ENCODE assay signal across 20 cellular contexts in genomic region chr17:72681844-72682243, GRCh38.
DNase-seq lines count a peak whose midpoint lies in the region; ATAC-seq, FAIRE-seq and TF ChIP-seq lines count a peak whose summit lies in the region.
"Had no signal": no experiment of that assay in that cellular context is flagged by ENCODE, and none has a peak within 500 bp of the region (broad histone marks: within the 10 kb centered on the region; RNA-seq: fewer than 3 reads in every experiment).

No MANE protein-coding gene starts in this region.

- H3K9me3 ChIP-seq in K562 (replicated peaks; ENCODE audit: control insufficient read depth, insufficient read depth, low read depth, low read length), result no peaks in the 10 kb centered on the region
- H3K9me3 ChIP-seq in CD8-positive, alpha-beta T cell (ENCODE audit: low read length), result peaks cover 2% of the 10 kb centered on the region
- H3K9me3 ChIP-seq: HAP-1, MG63 had no signal

- H3K4me1 ChIP-seq in GM23338 (ENCODE audit: insufficient read depth) (no peaks in the 10 kb centered on the region), K562 (replicated peaks in 1 of 2; ENCODE audit: control insufficient read depth in 2 of 2, insufficient read depth in 2 of 2, low read length in 2 of 2) (no peaks in the 10 kb centered on the region; a peak in 1 of 5 replicates)
- no peaks in the 10 kb centered on the region for H3K4me1 ChIP-seq in CD8-positive, alpha-beta T cell (ENCODE audit: insufficient read depth, low read length)
- H3K4me1 ChIP-seq: HAP-1 had no signal

- H3K27me3 ChIP-seq in GM23338 (ENCODE audit: insufficient read depth) (no peaks in the 10 kb centered on the region), K562 (ENCODE audit: control insufficient read depth in 2 of 2, insufficient read depth in 2 of 2, low read length in 2 of 2) (no peaks in the 10 kb centered on the region; a peak in 1 of 5 replicates)
- no peaks in the 10 kb centered on the region for H3K27me3 ChIP-seq in CD8-positive, alpha-beta T cell (ENCODE audit: insufficient read depth, low read length)
- H3K27me3 ChIP-seq: BLaER1 treated with 17β-estradiol and CSF1 and Interleukin-3, amounts not matched to agents 10 nM and 100 nM; MG63 had no signal

- WGBS in K562 (ENCODE audit: insufficient coverage, low coverage, missing lambda C conversion rate), result 31% methylated on average over 12 of the region's 12 CpGs

- DNase-seq in GM23338 (ENCODE audit: low spot score), result peak; percentile 23
- DNase-seq in NCI-H510A (lab: John Stamatoyannopoulos, UW), result peak; percentile 19
- DNase-seq in K562 (ENCODE audit: extremely low read depth in 1 of 4, low spot score in 3 of 4), result no peak
- DNase-seq in CD8-positive, alpha-beta T cell, result no peak
- no peak for DNase-seq in GM12891 (ENCODE audit: insufficient read length, low spot score)
- no peak for DNase-seq in coronary artery (ENCODE audit: low spot score)
- DNase-seq: CD4-positive, alpha-beta memory T cell; Kasumi-1; NCI-H1417 treated with DMSO at 0.1 percent for 48 hours; NCI-H187 treated with DMSO at 0.1 percent for 48 hours; NCI-H2107; NCI-H446 treated with DMSO at 0.1 percent for 48 hours; NCI-H774; SHP77 had no signal

- peaks cover 17% of the 10 kb centered on the region for H3K27me3 Mint-ChIP-seq in GM23338 (ENCODE audit: insufficient read depth, low read depth, poor library complexity)
- no peaks in the 10 kb centered on the region for H3K27me3 Mint-ChIP-seq in CD8-positive, alpha-beta T cell (ENCODE audit: low read depth)
- H3K27me3 Mint-ChIP-seq: CD4-positive, alpha-beta memory T cell had no signal

- intact Hi-C loops in K562 (cut with micrococcal nuclease), result no loop called here
- intact Hi-C loops in CD8-positive, alpha-beta T cell (cut with DNase I, micrococcal nuclease), result no loop called here

- H3K4me3 Mint-ChIP-seq in GM23338, result no peak overlapping the region
- H3K4me3 Mint-ChIP-seq in CD8-positive, alpha-beta T cell, result no peak overlapping the region
- H3K4me3 Mint-ChIP-seq: CD4-positive, alpha-beta memory T cell; T-helper 1 cell treated with Interleukin-12 subunit alpha and Interleukin-12 subunit beta and Interleukin-4 antibody, amounts not matched to agents 30 μg/mL and 1 μg/mL, for 36 hours had no signal

- H3K27ac Mint-ChIP-seq in GM23338, result no peak overlapping the region
- H3K27ac Mint-ChIP-seq in CD8-positive, alpha-beta T cell, result no peak overlapping the region
- H3K27ac Mint-ChIP-seq: CD4-positive, alpha-beta memory T cell; T-helper 1 cell treated with Interleukin-12 subunit alpha and Interleukin-12 subunit beta and Interleukin-4 antibody, amounts not matched to agents 30 μg/mL and 1 μg/mL, for 36 hours had no signal

- H4K20me1 ChIP-seq in GM23338 (replicated peaks; ENCODE audit: insufficient read depth) (no peaks in the 10 kb centered on the region), K562 (replicated peaks; ENCODE audit: control insufficient read depth, insufficient read depth, low read length) (no peaks in the 10 kb centered on the region)
- H4K20me1 ChIP-seq: BLaER1 treated with 17β-estradiol and CSF1 and Interleukin-3, amounts not matched to agents 10 nM and 100 nM had no signal

- POLR2A ChIA-PET in K562 (lab: Yijun Ruan, JAX), result no interaction called here
- POLR2A ChIA-PET in CD8-positive, alpha-beta T cell (lab: Charles Lee), result no interaction called here

- no peak overlapping the region for H3K4me2 ChIP-seq in GM23338
- no peak overlapping the region for H3K4me2 ChIP-seq in K562 (ENCODE audit: insufficient read depth, low read length)
- H3K4me2 ChIP-seq: BLaER1 treated with 17β-estradiol and CSF1 and Interleukin-3, amounts not matched to agents 10 nM and 100 nM had no signal

- no peaks in the 10 kb centered on the region for H3K36me3 Mint-ChIP-seq in GM23338 (ENCODE audit: low read depth)
- peaks cover 4% of the 10 kb centered on the region for H3K36me3 Mint-ChIP-seq in CD8-positive, alpha-beta T cell

- H3K4me1 Mint-ChIP-seq in GM23338, result no peaks in the 10 kb centered on the region
- H3K4me1 Mint-ChIP-seq in CD8-positive, alpha-beta T cell (ENCODE audit: low read depth), result no peaks in the 10 kb centered on the region

- H3F3A ChIP-seq in GM23338 (replicated peaks; ENCODE audit: low read depth), result no peaks in the 10 kb centered on the region

- BruUV-seq in K562 (replicated peaks; lab: Mats Ljungman, UMichigan), result no TSS peak

- H3K9me1 ChIP-seq in K562 (ENCODE audit: control insufficient read depth, insufficient read depth, low read length), result no peaks in the 10 kb centered on the region

- TF ChIP-seq POLR2A in K562 (conservative IDR thresholded peaks at IDR 0.05) (no peak), GM12891 (IDR thresholded peaks at IDR 0.05; ENCODE audit: low read depth, low read length) (no peak)

- CTCF ChIA-PET in K562 (lab: Yijun Ruan, JAX; ENCODE audit: low intra/inter-chr PET ratio), result no interaction called here
- CTCF ChIA-PET in CD8-positive, alpha-beta T cell (lab: Charles Lee), result no interaction called here

- H3K9me2 ChIP-seq in GM23338 (ENCODE audit: insufficient read depth), result no peaks in the 10 kb centered on the region

- TF ChIP-seq RAD21 in K562 (CRISPR knock-in tag; conservative IDR thresholded peaks at IDR 0.05 in 1 of 2, IDR thresholded peaks at IDR 0.05 in 1 of 2), result no peak

- ATAC-seq in GM23338 (no peak), K562 (no peak), GM18867 (IDR thresholded peaks at IDR 0.05; ENCODE audit: unreplicated experiment) (no peak)
- no peak for ATAC-seq in CD8-positive, alpha-beta T cell

- TF ChIP-seq CTCF in GM23338 (conservative IDR thresholded peaks at IDR 0.05; ENCODE audit: low read depth in 2 of 2), result no peak
- no peak for TF ChIP-seq CTCF in K562 (IDR thresholded peaks at IDR 0.05 in 2 of 3, conservative IDR thresholded peaks at IDR 0.05 in 1 of 3; ENCODE audit: insufficient read depth in 2 of 3, low read depth in 1 of 3, low read length in 3 of 3)
- no peak for TF ChIP-seq CTCF in CD8-positive, alpha-beta T cell (IDR thresholded peaks at IDR 0.05)
- TF ChIP-seq CTCF in coronary artery (IDR thresholded peaks at IDR 0.05), result no peak

- no peak overlapping the region for H3K4me3 ChIP-seq in GM23338
- no peak overlapping the region for H3K4me3 ChIP-seq in K562
- no peak overlapping the region for H3K4me3 ChIP-seq in CD8-positive, alpha-beta T cell (ENCODE audit: low read depth, low read length)
- H3K4me3 ChIP-seq in coronary artery, result no peak overlapping the region
- H3K4me3 ChIP-seq: BLaER1 treated with 17β-estradiol and CSF1 and Interleukin-3, amounts not matched to agents 10 nM and 100 nM; GM23248; HAP-1; MG63 had no signal

- in situ Hi-C loops in K562 (cut with MboI), result no loop called here

- no peak overlapping the region for H2AFZ ChIP-seq in GM23338
- H2AFZ ChIP-seq in K562 (ENCODE audit: low read depth, low read length), result no peak overlapping the region
- H2AFZ ChIP-seq: GM23248 had no signal

- no peaks in the 10 kb centered on the region for H3K79me2 ChIP-seq in GM23338 (replicated peaks; ENCODE audit: insufficient read depth)
- no peaks in the 10 kb centered on the region for H3K79me2 ChIP-seq in K562 (ENCODE audit: control insufficient read depth, insufficient read depth, low read length)

- FAIRE-seq in K562 (lab: Jason Lieb, UNC), result no peak
- no peak for FAIRE-seq in GM12891 (lab: Jason Lieb, UNC)

- no peak for TF ChIP-seq EP300 in K562 (IDR thresholded peaks at IDR 0.05; ENCODE audit: low read length)

- H3K9ac ChIP-seq in K562 (ENCODE audit: insufficient read depth in 1 of 2, low read depth in 2 of 2, low read length in 2 of 2), result no peak overlapping the region
- H3K9ac ChIP-seq: BLaER1 treated with 17β-estradiol and CSF1 and Interleukin-3, amounts not matched to agents 10 nM and 100 nM; GM23248 had no signal

- H3K9me3 Mint-ChIP-seq in GM23338, result no peaks in the 10 kb centered on the region; the same call in 2 of the 3 replicates
- H3K9me3 Mint-ChIP-seq in CD8-positive, alpha-beta T cell, result no peaks in the 10 kb centered on the region
- H3K9me3 Mint-ChIP-seq: T-helper 1 cell treated with Interleukin-12 subunit alpha and Interleukin-12 subunit beta and Interleukin-4 antibody, amounts not matched to agents 30 μg/mL and 1 μg/mL, for 36 hours had no signal

- H3K36me3 ChIP-seq in GM23338 (ENCODE audit: insufficient read depth) (no peaks in the 10 kb centered on the region), K562 (ENCODE audit: control insufficient read depth, insufficient read depth, low read length) (no peaks in the 10 kb centered on the region)
- no peaks in the 10 kb centered on the region for H3K36me3 ChIP-seq in CD8-positive, alpha-beta T cell (ENCODE audit: insufficient read depth, low read length)
- H3K36me3 ChIP-seq: HAP-1, MG63 had no signal

- H3K27ac ChIP-seq in GM23338 (ENCODE audit: low read depth) (no peak overlapping the region), K562 (ENCODE audit: extremely low read depth, low read depth, low read length) (no peak overlapping the region), coronary artery (no peak overlapping the region)
- H3K27ac ChIP-seq in CD8-positive, alpha-beta T cell (ENCODE audit: low read depth, low read length), result no peak overlapping the region
- H3K27ac ChIP-seq: BLaER1 treated with 17β-estradiol and CSF1 and Interleukin-3, amounts not matched to agents 10 nM and 100 nM; GM23248 had no signal

TF ChIP-seq in K562, 482 proteins besides CTCF, POLR2A, EP300 and RAD21 (continues in another document):
- 0 out of 2 replicates have a peak, but pooled peaks have one; percentile 8 for TF ChIP-seq PKNOX1 (IDR thresholded peaks at IDR 0.05)

TF ChIP-seq in GM12891, 5 proteins besides CTCF, POLR2A, EP300 and RAD21:
- TF ChIP-seq POLR2AphosphoS5 (IDR thresholded peaks at IDR 0.05; ENCODE audit: low read depth, low read length) (no peak), SPI1 (IDR thresholded peaks at IDR 0.05; ENCODE audit: low read depth, low read length) (no peak)

Comparison
In these comparisons a context has a peak if more than half of its experiments do, and no peak if none do; other contexts are left out.
1. DNase-seq: peak in GM23338 (single experiment) and NCI-H510A (single experiment); none in K562 (0 of 4), CD8-positive, alpha-beta T cell (0 of 7), GM12891 (single experiment) and coronary artery (single experiment).